ENCODE assay signal across 15 cellular contexts in the genomic region with DNA sequence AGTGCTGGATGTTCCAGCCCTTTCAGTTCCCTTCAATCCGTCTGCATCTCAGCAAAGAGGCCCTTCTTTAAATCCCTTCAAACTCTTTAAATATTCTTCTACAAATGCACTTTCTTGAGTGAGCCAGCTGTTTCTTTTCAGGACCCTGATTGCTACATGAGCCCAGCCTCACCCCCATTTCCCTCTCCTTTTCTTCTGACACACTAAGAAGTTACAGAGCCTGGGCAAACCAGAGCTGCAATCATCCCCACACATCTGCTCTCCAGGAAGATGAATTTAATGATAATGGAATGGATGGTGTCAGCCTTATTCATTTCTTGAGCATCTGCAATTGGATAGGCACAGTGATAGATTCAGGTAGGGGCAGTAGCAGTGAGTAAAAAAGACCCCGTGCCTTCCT. TPM values are rescaled to one million over a fixed set of nuclear protein-coding genes. Genes with fewer than 3 reads are reported as not detected.
A peak's percentile ranks its signal among the peaks of the same experiment; 100 is the strongest.
DNase-seq lines count a peak whose midpoint lies in the region; ATAC-seq and TF ChIP-seq lines count a peak whose summit lies in the region.
"Had no signal": no experiment of that assay in that cellular context is flagged by ENCODE, and none has a peak within 500 bp of the region (broad histone marks: within the 10 kb centered on the region; RNA-seq: fewer than 3 reads in every experiment).

No MANE protein-coding gene starts in this region.

- POLR2A ChIA-PET in activated CD4-positive, alpha-beta T cell treated with anti-CD3 and anti-CD28 coated beads, Interleukin-2, amount 10 ng/mL, durations not matched to agents 7 days and 5 days (lab: Charles Lee), result no interaction called here
- POLR2A ChIA-PET in activated CD4-positive, alpha-beta T cell treated with anti-CD3 and anti-CD28 coated beads for 36 hours (lab: Charles Lee), result no interaction called here

- intact Hi-C loops in activated CD4-positive, alpha-beta T cell treated with anti-CD3 and anti-CD28 coated beads for 36 hours (cut with DNase I, micrococcal nuclease), result loop anchor here in 1 of 2 experiments (5.0 kb wide), 1 partner anchor 42 kb away; no protein-coding TSS in a partner anchor

- DNase-seq in activated CD4-positive, alpha-beta T cell treated with anti-CD3 and anti-CD28 coated beads, Interleukin-2, amount 10 ng/mL, durations not matched to agents 7 days and 5 days, result no peak
- no peak for DNase-seq in activated CD4-positive, alpha-beta T cell treated with anti-CD3 and anti-CD28 coated beads for 36 hours
- peak; percentile 6 for DNase-seq in brain microvascular endothelial cell
- DNase-seq in mesothelial cell of epicardium (ENCODE audit: low spot score in 2 of 2, unreplicated experiment in 2 of 2), result no peak
- no peak for DNase-seq in type B pancreatic cell (ENCODE audit: extremely low spot score, unreplicated experiment)
- DNase-seq in MG63, result no peak
- DNase-seq in GF-D8 (lab: John Stamatoyannopoulos, UW), result no peak
- DNase-seq in GM20000 (ENCODE audit: low spot score), result no peak
- DNase-seq: activated effector memory CD4-positive, alpha-beta T cell treated with anti-CD3 and anti-CD28 coated beads, Interleukin-2, amount 50 U/mL, for 16 hours; effector CD4-positive, alpha-beta T cell; immature natural killer cell; NCI-H1417; tibial artery had no signal

- peaks cover 6% of the 10 kb centered on the region for H3K27me3 Mint-ChIP-seq in activated CD4-positive, alpha-beta T cell treated with anti-CD3 and anti-CD28 coated beads, Interleukin-2, amount 10 ng/mL, durations not matched to agents 7 days and 5 days
- peaks cover 3% of the 10 kb centered on the region for H3K27me3 Mint-ChIP-seq in activated CD4-positive, alpha-beta T cell treated with anti-CD3 and anti-CD28 coated beads for 36 hours
- no peaks in the 10 kb centered on the region for H3K27me3 Mint-ChIP-seq in mesothelial cell of epicardium (ENCODE audit: low read depth)
- no peaks in the 10 kb centered on the region for H3K27me3 Mint-ChIP-seq in type B pancreatic cell

- CTCF ChIA-PET in activated CD4-positive, alpha-beta T cell treated with anti-CD3 and anti-CD28 coated beads, Interleukin-2, amount 10 ng/mL, durations not matched to agents 7 days and 5 days (lab: Charles Lee), result interaction anchor here (0.6 to 2.3 kb wide), 4 partner anchors 10 to 52 kb away, joined by 3 to 7 read pairs (median 4); no protein-coding TSS in a partner anchor
- CTCF ChIA-PET in activated CD4-positive, alpha-beta T cell treated with anti-CD3 and anti-CD28 coated beads for 36 hours (lab: Charles Lee), result interaction anchor here (0.7 to 1.0 kb wide), 2 partner anchors 19 to 211 kb away, joined by 3 read pairs; no protein-coding TSS in a partner anchor

- no peak overlapping the region for H3K4me3 ChIP-seq in brain microvascular endothelial cell (ENCODE audit: low read depth, low read length)
- no peak overlapping the region for H3K4me3 ChIP-seq in MG63
- H3K4me3 ChIP-seq: mucosa of descending colon, tibial artery had no signal

- in situ Hi-C loops in brain microvascular endothelial cell (cut with HindIII; ENCODE audit: low pct_ligation_motif_present, low sequenced_read_pairs), result no loop called here

- TF ChIP-seq CTCF in brain microvascular endothelial cell (IDR thresholded peaks at IDR 0.05; ENCODE audit: low read depth, low read length, missing control alignments) (no peak), mesothelial cell of epicardium (IDR thresholded peaks at IDR 0.05; ENCODE audit: unreplicated experiment) (no peak), type B pancreatic cell (conservative IDR thresholded peaks at IDR 0.05) (no peak), GM20000 (IDR thresholded peaks at IDR 0.05; ENCODE audit: extremely low read depth, missing control alignments) (no peak)

- peaks cover 3% of the 10 kb centered on the region for H3K9me3 Mint-ChIP-seq in activated CD4-positive, alpha-beta T cell treated with anti-CD3 and anti-CD28 coated beads, Interleukin-2, amount 10 ng/mL, durations not matched to agents 7 days and 5 days
- H3K9me3 Mint-ChIP-seq in activated CD4-positive, alpha-beta T cell treated with anti-CD3 and anti-CD28 coated beads for 36 hours (ENCODE audit: low read depth), result no peaks in the 10 kb centered on the region
- H3K9me3 Mint-ChIP-seq in mesothelial cell of epicardium, result no peaks in the 10 kb centered on the region
- no peaks in the 10 kb centered on the region for H3K9me3 Mint-ChIP-seq in type B pancreatic cell
- H3K9me3 Mint-ChIP-seq: IgD-negative memory B cell, immature natural killer cell had no signal

- H3K27ac Mint-ChIP-seq in activated CD4-positive, alpha-beta T cell treated with anti-CD3 and anti-CD28 coated beads, Interleukin-2, amount 10 ng/mL, durations not matched to agents 7 days and 5 days, result peak overlapping the region; percentile 26
- H3K27ac Mint-ChIP-seq in activated CD4-positive, alpha-beta T cell treated with anti-CD3 and anti-CD28 coated beads for 36 hours, result no peak overlapping the region
- peak overlapping the region; percentile 91 for H3K27ac Mint-ChIP-seq in mesothelial cell of epicardium
- peak overlapping the region; percentile 81 for H3K27ac Mint-ChIP-seq in type B pancreatic cell
- H3K27ac Mint-ChIP-seq: immature natural killer cell had no signal

- peak overlapping the region; percentile 48 for H3K27ac ChIP-seq in brain microvascular endothelial cell
- H3K27ac ChIP-seq: tibial artery had no signal

- no peaks in the 10 kb centered on the region for H3K27me3 ChIP-seq in brain microvascular endothelial cell (replicated peaks)
- H3K27me3 ChIP-seq in MG63, result no peaks in the 10 kb centered on the region; the same call in 1 of the 2 replicates
- H3K27me3 ChIP-seq: tibial artery had no signal

- H3K36me3 ChIP-seq in brain microvascular endothelial cell (replicated peaks) (no peaks in the 10 kb centered on the region), MG63 (no peaks in the 10 kb centered on the region)
- H3K36me3 ChIP-seq: tibial artery had no signal

- no peaks in the 10 kb centered on the region for H3K9me3 ChIP-seq in MG63
- H3K9me3 ChIP-seq: mucosa of descending colon, tibial artery had no signal

- H3K4me1 Mint-ChIP-seq in activated CD4-positive, alpha-beta T cell treated with anti-CD3 and anti-CD28 coated beads, Interleukin-2, amount 10 ng/mL, durations not matched to agents 7 days and 5 days, result peaks cover 40% of the 10 kb centered on the region
- peaks cover 25% of the 10 kb centered on the region for H3K4me1 Mint-ChIP-seq in activated CD4-positive, alpha-beta T cell treated with anti-CD3 and anti-CD28 coated beads for 36 hours
- H3K4me1 Mint-ChIP-seq in mesothelial cell of epicardium, result peaks cover 59% of the 10 kb centered on the region
- H3K4me1 Mint-ChIP-seq in type B pancreatic cell (ENCODE audit: unreplicated experiment), result peaks cover 54% of the 10 kb centered on the region

- no peak overlapping the region for H3K4me3 Mint-ChIP-seq in activated CD4-positive, alpha-beta T cell treated with anti-CD3 and anti-CD28 coated beads, Interleukin-2, amount 10 ng/mL, durations not matched to agents 7 days and 5 days
- H3K4me3 Mint-ChIP-seq in activated CD4-positive, alpha-beta T cell treated with anti-CD3 and anti-CD28 coated beads for 36 hours, result no peak overlapping the region
- peak overlapping the region; percentile 67 for H3K4me3 Mint-ChIP-seq in mesothelial cell of epicardium
- H3K4me3 Mint-ChIP-seq in type B pancreatic cell, result peak overlapping the region; percentile 77
- H3K4me3 Mint-ChIP-seq: IgD-negative memory B cell, immature natural killer cell had no signal

- ATAC-seq in activated CD4-positive, alpha-beta T cell treated with anti-CD3 and anti-CD28 coated beads for 36 hours, result no peak

- peaks cover 7% of the 10 kb centered on the region for H3K36me3 Mint-ChIP-seq in activated CD4-positive, alpha-beta T cell treated with anti-CD3 and anti-CD28 coated beads, Interleukin-2, amount 10 ng/mL, durations not matched to agents 7 days and 5 days (ENCODE audit: low read depth)
- H3K36me3 Mint-ChIP-seq in activated CD4-positive, alpha-beta T cell treated with anti-CD3 and anti-CD28 coated beads for 36 hours (ENCODE audit: low read depth), result no peaks in the 10 kb centered on the region
- peaks cover 3% of the 10 kb centered on the region for H3K36me3 Mint-ChIP-seq in mesothelial cell of epicardium
- H3K36me3 Mint-ChIP-seq in type B pancreatic cell, result peaks cover 8% of the 10 kb centered on the region
- H3K36me3 Mint-ChIP-seq: IgD-negative memory B cell, immature natural killer cell had no signal

RNA-seq across cellular contexts. Expression of gene TNFSF15, which starts 2.0 kb away (rescaled TPM):
- 1 to 10 TPM; 2.0 to 2.5 TPM for total RNA-seq in activated CD4-positive, alpha-beta T cell treated with anti-CD3 and anti-CD28 coated beads, Interleukin-2, amount 10 ng/mL, durations not matched to agents 7 days and 5 days
- under 1 TPM; 0.47 to 0.50 TPM for total RNA-seq in activated CD4-positive, alpha-beta T cell treated with anti-CD3 and anti-CD28 coated beads for 36 hours
- total RNA-seq in mesothelial cell of epicardium (11.7 to 12.2 TPM (median 12.2 TPM) in 3 replicates), type B pancreatic cell (ENCODE audit: low replicate concordance) (3.3 and 7.3 TPM in 2 replicates)
- total RNA-seq in MG63 (2014; rRNA removed; shearing (Covaris generic); ENCODE audit: low replicate concordance), result 0.20 and 0.42 TPM in 2 replicates

Comparison
In these comparisons a context has a peak if more than half of its experiments do, and no peak if none do; other contexts are left out.
1. H3K4me3 Mint-ChIP-seq: peak in mesothelial cell of epicardium (single experiment) and type B pancreatic cell (single experiment); none in activated CD4-positive, alpha-beta T cell treated with anti-CD3 and anti-CD28 coated beads, Interleukin-2, amount 10 ng/mL, durations not matched to agents 7 days and 5 days (single experiment) and activated CD4-positive, alpha-beta T cell treated with anti-CD3 and anti-CD28 coated beads for 36 hours (single experiment).